In the genomic region with DNA sequence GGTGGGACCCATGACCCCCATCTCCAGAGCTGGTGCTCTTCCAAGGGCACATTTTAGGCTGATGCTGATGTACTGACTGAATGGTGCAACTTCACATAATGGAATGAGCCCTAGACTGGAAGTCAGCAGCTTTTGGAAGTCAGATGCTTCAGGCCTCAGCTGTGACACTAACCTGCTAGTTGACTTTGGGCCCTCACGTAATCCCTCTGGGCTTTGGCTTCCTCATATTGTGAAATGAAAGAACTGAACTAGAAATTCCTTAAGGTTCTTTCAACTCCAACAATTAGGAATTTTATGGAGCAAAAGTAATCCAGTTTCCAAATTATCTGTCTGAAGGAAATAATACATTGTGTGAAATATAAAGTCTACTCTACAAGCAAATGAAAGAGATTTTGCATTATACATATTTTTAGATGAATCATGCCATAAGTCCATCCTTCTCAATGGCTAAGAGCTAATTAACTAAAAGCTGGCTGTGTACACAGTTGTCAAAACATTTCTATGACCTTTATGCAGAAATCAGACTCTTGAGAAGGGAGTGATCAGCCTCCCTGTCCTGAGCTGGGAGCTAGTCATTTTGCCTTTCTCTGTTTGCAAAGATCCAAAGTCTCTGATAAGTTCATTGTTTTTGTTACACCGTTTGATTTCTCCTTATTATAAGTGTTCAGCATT, we compare ENCODE assay signal across 1 cellular context.
TF ChIP-seq lines count a peak whose summit lies in the region.

No MANE protein-coding gene starts in this region.

TF ChIP-seq in GM23338, 12 proteins besides CTCF, POLR2A, EP300 and RAD21 (continued from another document):
- TF ChIP-seq, protein P1, sequence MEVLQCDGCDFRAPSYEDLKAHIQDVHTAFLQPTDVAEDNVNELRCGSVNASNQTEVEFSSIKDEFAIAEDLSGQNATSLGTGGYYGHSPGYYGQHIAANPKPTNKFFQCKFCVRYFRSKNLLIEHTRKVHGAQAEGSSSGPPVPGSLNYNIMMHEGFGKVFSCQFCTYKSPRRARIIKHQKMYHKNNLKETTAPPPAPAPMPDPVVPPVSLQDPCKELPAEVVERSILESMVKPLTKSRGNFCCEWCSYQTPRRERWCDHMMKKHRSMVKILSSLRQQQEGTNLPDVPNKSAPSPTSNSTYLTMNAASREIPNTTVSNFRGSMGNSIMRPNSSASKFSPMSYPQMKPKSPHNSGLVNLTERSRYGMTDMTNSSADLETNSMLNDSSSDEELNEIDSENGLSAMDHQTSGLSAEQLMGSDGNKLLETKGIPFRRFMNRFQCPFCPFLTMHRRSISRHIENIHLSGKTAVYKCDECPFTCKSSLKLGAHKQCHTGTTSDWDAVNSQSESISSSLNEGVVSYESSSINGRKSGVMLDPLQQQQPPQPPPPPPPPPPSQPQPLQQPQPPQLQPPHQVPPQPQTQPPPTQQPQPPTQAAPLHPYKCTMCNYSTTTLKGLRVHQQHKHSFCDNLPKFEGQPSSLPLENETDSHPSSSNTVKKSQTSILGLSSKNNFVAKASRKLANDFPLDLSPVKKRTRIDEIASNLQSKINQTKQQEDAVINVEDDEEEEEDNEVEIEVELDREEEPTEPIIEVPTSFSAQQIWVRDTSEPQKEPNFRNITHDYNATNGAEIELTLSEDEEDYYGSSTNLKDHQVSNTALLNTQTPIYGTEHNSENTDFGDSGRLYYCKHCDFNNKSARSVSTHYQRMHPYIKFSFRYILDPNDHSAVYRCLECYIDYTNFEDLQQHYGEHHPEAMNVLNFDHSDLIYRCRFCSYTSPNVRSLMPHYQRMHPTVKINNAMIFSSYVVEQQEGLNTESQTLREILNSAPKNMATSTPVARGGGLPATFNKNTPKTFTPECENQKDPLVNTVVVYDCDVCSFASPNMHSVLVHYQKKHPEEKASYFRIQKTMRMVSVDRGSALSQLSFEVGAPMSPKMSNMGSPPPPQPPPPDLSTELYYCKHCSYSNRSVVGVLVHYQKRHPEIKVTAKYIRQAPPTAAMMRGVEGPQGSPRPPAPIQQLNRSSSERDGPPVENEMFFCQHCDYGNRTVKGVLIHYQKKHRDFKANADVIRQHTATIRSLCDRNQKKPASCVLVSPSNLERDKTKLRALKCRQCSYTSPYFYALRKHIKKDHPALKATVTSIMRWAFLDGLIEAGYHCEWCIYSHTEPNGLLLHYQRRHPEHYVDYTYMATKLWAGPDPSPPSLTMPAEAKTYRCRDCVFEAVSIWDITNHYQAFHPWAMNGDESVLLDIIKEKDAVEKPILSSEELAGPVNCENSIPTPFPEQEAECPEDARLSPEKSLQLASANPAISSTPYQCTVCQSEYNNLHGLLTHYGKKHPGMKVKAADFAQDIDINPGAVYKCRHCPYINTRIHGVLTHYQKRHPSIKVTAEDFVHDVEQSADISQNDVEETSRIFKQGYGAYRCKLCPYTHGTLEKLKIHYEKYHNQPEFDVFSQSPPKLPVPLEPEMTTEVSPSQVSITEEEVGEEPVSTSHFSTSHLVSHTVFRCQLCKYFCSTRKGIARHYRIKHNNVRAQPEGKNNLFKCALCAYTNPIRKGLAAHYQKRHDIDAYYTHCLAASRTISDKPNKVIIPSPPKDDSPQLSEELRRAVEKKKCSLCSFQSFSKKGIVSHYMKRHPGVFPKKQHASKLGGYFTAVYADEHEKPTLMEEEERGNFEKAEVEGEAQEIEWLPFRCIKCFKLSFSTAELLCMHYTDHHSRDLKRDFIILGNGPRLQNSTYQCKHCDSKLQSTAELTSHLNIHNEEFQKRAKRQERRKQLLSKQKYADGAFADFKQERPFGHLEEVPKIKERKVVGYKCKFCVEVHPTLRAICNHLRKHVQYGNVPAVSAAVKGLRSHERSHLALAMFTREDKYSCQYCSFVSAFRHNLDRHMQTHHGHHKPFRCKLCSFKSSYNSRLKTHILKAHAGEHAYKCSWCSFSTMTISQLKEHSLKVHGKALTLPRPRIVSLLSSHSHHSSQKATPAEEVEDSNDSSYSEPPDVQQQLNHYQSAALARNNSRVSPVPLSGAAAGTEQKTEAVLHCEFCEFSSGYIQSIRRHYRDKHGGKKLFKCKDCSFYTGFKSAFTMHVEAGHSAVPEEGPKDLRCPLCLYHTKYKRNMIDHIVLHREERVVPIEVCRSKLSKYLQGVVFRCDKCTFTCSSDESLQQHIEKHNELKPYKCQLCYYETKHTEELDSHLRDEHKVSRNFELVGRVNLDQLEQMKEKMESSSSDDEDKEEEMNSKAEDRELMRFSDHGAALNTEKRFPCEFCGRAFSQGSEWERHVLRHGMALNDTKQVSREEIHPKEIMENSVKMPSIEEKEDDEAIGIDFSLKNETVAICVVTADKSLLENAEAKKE (CRISPR knock-in tag; IDR thresholded peaks at IDR 0.05): no peak
- TF ChIP-seq NANOG (IDR thresholded peaks at IDR 0.05; ENCODE audit: borderline replicate concordance) (no peak), POLR2AphosphoS5 (IDR thresholded peaks at IDR 0.05; ENCODE audit: low read depth) (no peak), ETS1 (IDR thresholded peaks at IDR 0.05) (no peak), JUNB (IDR thresholded peaks at IDR 0.05; ENCODE audit: unreplicated experiment) (no peak), ZNF114 (CRISPR knock-in tag; IDR thresholded peaks at IDR 0.05) (no peak), ZNF331 (CRISPR knock-in tag; IDR thresholded peaks at IDR 0.05; ENCODE audit: low read depth) (no peak), CREB1 (CRISPR knock-in tag; IDR thresholded peaks at IDR 0.05; ENCODE audit: low read depth) (no peak), EZH2 (IDR thresholded peaks at IDR 0.05; ENCODE audit: low read depth, unreplicated experiment) (no peak), EZH2phosphoT487 (IDR thresholded peaks at IDR 0.05; ENCODE audit: unreplicated experiment) (no peak), STAT1 (IDR thresholded peaks at IDR 0.05; ENCODE audit: unreplicated experiment) (no peak)
TF ChIP-seq in GM23338: peak in this region for 0.
